ENCODE assay signal across 9 cellular contexts in the genomic region with DNA sequence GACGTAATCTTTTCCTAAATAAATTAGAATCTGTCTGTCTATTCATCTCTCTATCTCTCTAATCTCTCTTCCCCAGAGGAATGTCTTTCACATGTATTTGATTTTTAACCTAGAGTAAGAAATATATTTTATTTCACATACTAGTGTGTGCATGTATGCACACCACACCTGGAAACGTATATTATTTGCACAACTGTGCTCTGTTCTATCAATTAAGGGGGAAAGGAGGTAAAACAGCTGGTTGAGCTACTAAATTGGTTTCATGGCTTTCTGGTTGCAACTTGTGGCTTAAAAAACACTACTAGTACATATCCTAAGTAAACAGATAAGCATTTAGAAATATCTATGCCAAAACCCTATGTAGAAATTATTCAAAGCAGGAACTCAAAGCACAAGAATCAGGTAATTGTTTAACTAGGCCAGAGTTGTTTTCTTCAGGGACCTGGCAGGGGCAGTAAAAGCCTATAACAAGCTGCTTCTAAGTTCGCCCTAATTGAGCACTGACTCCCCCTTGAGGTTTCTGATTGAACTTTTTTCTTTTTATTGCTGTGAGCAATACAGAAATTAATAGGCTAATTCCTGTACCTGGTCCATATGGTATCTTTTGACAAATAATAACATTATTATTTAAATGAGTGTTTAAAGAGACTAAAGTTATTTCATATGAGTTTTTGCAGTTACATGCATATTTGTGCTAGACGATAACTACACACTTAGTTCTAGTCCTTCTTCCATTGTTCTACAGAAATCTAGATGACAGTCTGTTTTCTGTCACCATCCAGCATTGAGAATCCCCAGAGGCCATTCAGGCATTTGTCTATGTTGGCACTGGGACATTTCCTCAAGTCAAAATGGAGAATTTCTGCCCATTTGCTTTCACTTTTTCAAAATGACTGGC.
DNase-seq lines count a peak whose midpoint lies in the region; ATAC-seq and TF ChIP-seq lines count a peak whose summit lies in the region.
"Had no signal": no experiment of that assay in that cellular context is flagged by ENCODE, and none has a peak within 500 bp of the region (broad histone marks: within the 10 kb centered on the region; RNA-seq: fewer than 3 reads in every experiment).

No MANE protein-coding gene starts in this region.

- H3K79me2 ChIP-seq in KMS-11 (ENCODE audit: insufficient read depth, low read depth): no peaks in the 10 kb centered on the region
- H3K79me2 ChIP-seq in OCI-LY7 (ENCODE audit: insufficient read depth, low read depth, low read length): no peaks in the 10 kb centered on the region

- TF ChIP-seq CTCF in KMS-11 (conservative IDR thresholded peaks at IDR 0.05; ENCODE audit: low read depth, low read length) (peak; percentile 56; the same call in 1 of the 2 replicates), OCI-LY7 (conservative IDR thresholded peaks at IDR 0.05; ENCODE audit: low read length) (peak; percentile 79), epithelial cell of proximal tubule (conservative IDR thresholded peaks at IDR 0.05; ENCODE audit: low read depth, low read length) (peak; percentile 65), omental fat pad (IDR thresholded peaks at IDR 0.05) (no peak)

- POLR2A ChIA-PET in OCI-LY7 (lab: Charles Lee): no interaction called here

- peak; percentile 44 to 60 for DNase-seq in SHP77 (lab: John Stamatoyannopoulos, UW)
- no peak for DNase-seq in SHP77 treated with DMSO at 0.1 percent for 48 hours (lab: John Stamatoyannopoulos, UW)
- peak; percentile 33 for DNase-seq in H7
- DNase-seq in OCI-LY7 (ENCODE audit: low spot score): peak; percentile 42
- peak; percentile 13 for DNase-seq in epithelial cell of proximal tubule (ENCODE audit: low read depth)
- no peak for DNase-seq in omental fat pad (ENCODE audit: low spot score)
- DNase-seq in cerebellar nuclear complex (lab: John Stamatoyannopoulos, UW): no peak

- H3K4me3 ChIP-seq in H7 (ENCODE audit: insufficient read depth, low read depth, low read length) (no peak overlapping the region), KMS-11 (IDR thresholded peaks at IDR 0.05; ENCODE audit: insufficient read depth, low read depth, low read length) (no peak overlapping the region), OCI-LY7 (ENCODE audit: low read depth, low read length, poor library complexity, severe bottlenecking) (no peak overlapping the region), epithelial cell of proximal tubule (ENCODE audit: low read depth, low read length) (no peak overlapping the region)
- H3K4me3 ChIP-seq: BLaER1 treated with 17β-estradiol and CSF1 and Interleukin-3, amounts not matched to agents 10 nM and 100 nM had no signal

- no peak overlapping the region for H3K9ac ChIP-seq in KMS-11
- H3K9ac ChIP-seq: BLaER1 treated with 17β-estradiol and CSF1 and Interleukin-3, amounts not matched to agents 10 nM and 100 nM had no signal

- no peaks in the 10 kb centered on the region for H3K27me3 ChIP-seq in H7 (ENCODE audit: control insufficient read depth, insufficient read depth, low read length)
- H3K27me3 ChIP-seq in KMS-11 (ENCODE audit: insufficient read depth, low read depth): no peaks in the 10 kb centered on the region
- H3K27me3 ChIP-seq: BLaER1 treated with 17β-estradiol and CSF1 and Interleukin-3, amounts not matched to agents 10 nM and 100 nM had no signal

- H3K4me2 ChIP-seq in KMS-11: no peak overlapping the region
- H3K4me2 ChIP-seq in OCI-LY7 (ENCODE audit: low read length): no peak overlapping the region
- H3K4me2 ChIP-seq: BLaER1 treated with 17β-estradiol and CSF1 and Interleukin-3, amounts not matched to agents 10 nM and 100 nM had no signal

- no TSS peak for BruUV-seq in OCI-LY7 (replicated peaks; lab: Mats Ljungman, UMichigan)

- intact Hi-C loops in OCI-LY7 (cut with micrococcal nuclease; ENCODE audit: unreplicated experiment): no loop called here

- CTCF ChIA-PET in OCI-LY7 (lab: Charles Lee; ENCODE audit: unreplicated experiment): no interaction called here

- H3K27ac ChIP-seq in KMS-11: no peak overlapping the region
- no peak overlapping the region for H3K27ac ChIP-seq in OCI-LY7 (ENCODE audit: low read depth, low read length, poor library complexity, severe bottlenecking)
- H3K27ac ChIP-seq: BLaER1 treated with 17β-estradiol and CSF1 and Interleukin-3, amounts not matched to agents 10 nM and 100 nM had no signal

- H3K9me3 ChIP-seq in OCI-LY7 (ENCODE audit: low read length): no peaks in the 10 kb centered on the region
- H3K9me3 ChIP-seq: BLaER1 treated with 17β-estradiol and CSF1 and Interleukin-3, amounts not matched to agents 10 nM and 100 nM had no signal

- no peak overlapping the region for H2AFZ ChIP-seq in KMS-11 (ENCODE audit: low read depth)
- no peak overlapping the region for H2AFZ ChIP-seq in OCI-LY7 (ENCODE audit: low read length)

- ATAC-seq in omental fat pad (ENCODE audit: low FRiP score): peak; percentile 83

- no peaks in the 10 kb centered on the region for H3K9me2 ChIP-seq in OCI-LY7 (ENCODE audit: insufficient read depth, low read length)

- H3K36me3 ChIP-seq in H7 (replicated peaks; ENCODE audit: control insufficient read depth, insufficient read depth, low read length): no peaks in the 10 kb centered on the region
- no peaks in the 10 kb centered on the region for H3K36me3 ChIP-seq in KMS-11 (ENCODE audit: insufficient read depth)
- no peaks in the 10 kb centered on the region for H3K36me3 ChIP-seq in OCI-LY7 (ENCODE audit: insufficient read depth, low read length)
- H3K36me3 ChIP-seq: BLaER1 treated with 17β-estradiol and CSF1 and Interleukin-3, amounts not matched to agents 10 nM and 100 nM had no signal

- H3K4me1 ChIP-seq in KMS-11 (ENCODE audit: low read depth, poor library complexity, severe bottlenecking) (no peaks in the 10 kb centered on the region), OCI-LY7 (ENCODE audit: insufficient read depth, low read length, poor library complexity, severe bottlenecking) (no peaks in the 10 kb centered on the region)
- H3K4me1 ChIP-seq: BLaER1 treated with 17β-estradiol and CSF1 and Interleukin-3, amounts not matched to agents 10 nM and 100 nM had no signal

- H4K20me1 ChIP-seq in KMS-11 (ENCODE audit: insufficient read depth) (no peaks in the 10 kb centered on the region), OCI-LY7 (ENCODE audit: insufficient read depth, low read length) (no peaks in the 10 kb centered on the region)
- H4K20me1 ChIP-seq: BLaER1 treated with 17β-estradiol and CSF1 and Interleukin-3, amounts not matched to agents 10 nM and 100 nM had no signal

Comparison
In these comparisons a context has a peak if more than half of its experiments do, and no peak if none do; other contexts are left out.
1. DNase-seq: peak in SHP77 (2 of 2), H7 (single experiment), OCI-LY7 (single experiment) and epithelial cell of proximal tubule (single experiment); none in SHP77 treated with DMSO at 0.1 percent for 48 hours (single experiment), omental fat pad (single experiment) and cerebellar nuclear complex (0 of 2).
2. CTCF ChIP-seq: peak in KMS-11 (single experiment), OCI-LY7 (single experiment) and epithelial cell of proximal tubule (single experiment); none in omental fat pad (0 of 3).